8 cellular contexts compared by ENCODE assay signal in the genomic region with DNA sequence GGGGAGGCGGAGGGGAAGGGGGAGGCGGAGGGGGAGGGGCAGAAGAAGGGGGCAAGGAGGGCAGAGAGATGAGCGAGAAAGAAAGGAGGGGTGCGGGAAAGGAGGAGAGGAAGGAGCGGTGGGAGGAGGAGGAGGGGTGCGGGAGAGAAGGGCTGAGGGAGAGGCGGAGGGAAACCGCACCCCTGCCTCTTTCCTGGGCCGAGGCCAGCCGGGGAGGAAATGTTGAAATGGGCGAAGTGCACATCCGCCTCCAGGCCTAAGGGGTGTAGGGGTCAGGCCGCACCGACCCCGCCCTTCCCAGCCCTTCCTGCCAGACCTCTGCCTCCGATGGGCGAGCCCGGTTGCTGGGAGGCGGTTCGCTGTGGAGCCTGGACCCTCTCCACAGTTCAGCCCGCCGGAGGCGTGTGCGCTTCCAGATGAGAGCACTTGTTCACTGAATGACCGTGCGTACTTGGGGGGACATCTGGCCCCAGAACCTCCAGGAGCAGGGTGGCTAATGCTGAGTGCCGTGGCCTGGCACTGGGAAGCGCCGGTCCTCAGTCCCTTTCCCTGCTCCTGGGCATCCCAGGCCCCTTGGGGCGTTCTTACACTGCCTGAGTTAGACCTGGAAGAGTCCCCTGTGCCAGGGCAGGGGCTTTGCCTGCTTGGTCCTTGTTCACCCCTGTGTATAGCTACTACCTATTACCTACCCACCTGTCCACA.
DNase-seq lines count a peak whose midpoint lies in the region; ATAC-seq and TF ChIP-seq lines count a peak whose summit lies in the region.

No MANE protein-coding gene starts in this region.

- H3K9me3 Mint-ChIP-seq in activated T-helper 17 cell treated with anti-CD3 and anti-CD28 coated beads, Interleukin-2, amount 50 U/mL, for 72 hours = no peaks in the 10 kb centered on the region

- intact Hi-C loops in vagina (cut with DNase I) = loop anchor here (1.0 to 10.0 kb wide), 3 partner anchors 110 to 274 kb away; a partner anchor contains a TSS

- H3K36me3 ChIP-seq in BJ (ENCODE audit: control insufficient read depth, insufficient read depth, low read length) = no peaks in the 10 kb centered on the region
- no peaks in the 10 kb centered on the region for H3K36me3 ChIP-seq in gastroesophageal sphincter
- H3K36me3 ChIP-seq in neutrophil = peaks cover 6% of the 10 kb centered on the region
- no peaks in the 10 kb centered on the region for H3K36me3 ChIP-seq in vagina

- H3K27me3 ChIP-seq in BJ (ENCODE audit: control insufficient read depth, insufficient read depth, low read length) (peaks cover 3% of the 10 kb centered on the region), gastroesophageal sphincter (no peaks in the 10 kb centered on the region), neutrophil (no peaks in the 10 kb centered on the region), vagina (no peaks in the 10 kb centered on the region)

- POLR2A ChIA-PET in BJ (lab: Charles Lee) = no interaction called here

- no peak for DNase-seq in BJ (ENCODE audit: low read depth)
- peak; percentile 94 for DNase-seq in NOMO-1 treated with DMSO at 0.1 percent for 48 hours (lab: John Stamatoyannopoulos, UW; ENCODE audit: unreplicated experiment)
- peak in 1 of 2 donors; percentile 93 for DNase-seq in vagina (ENCODE audit: extremely low spot score in 2 of 2)

- H3K4me1 ChIP-seq in gastroesophageal sphincter (peaks cover 2 to 46% (median 23%) of the 10 kb centered on the region in 3 donors), neutrophil (ENCODE audit: control insufficient read depth in 1 of 2, insufficient read depth in 1 of 2, low read depth in 1 of 2, low read length in 1 of 2) (peaks cover 73 to 97% of the 10 kb centered on the region in 2 experiments), vagina (peaks cover 34% of the 10 kb centered on the region)

- peak overlapping the region; percentile 44 for H3K4me3 ChIP-seq in BJ (ENCODE audit: low read depth, low read length)
- peak overlapping the region; percentile 76 to 77 for H3K4me3 ChIP-seq in gastroesophageal sphincter
- peak overlapping the region; percentile 72 to 96 for H3K4me3 ChIP-seq in neutrophil (ENCODE audit: low read depth in 1 of 2, low read length in 1 of 2)
- peak overlapping the region; percentile 54 to 73 for H3K4me3 ChIP-seq in vagina

- peak; percentile 40 for ATAC-seq in GM19023 (IDR thresholded peaks at IDR 0.05; ENCODE audit: unreplicated experiment)
- ATAC-seq in HG03139 (IDR thresholded peaks at IDR 0.05; ENCODE audit: unreplicated experiment) = peak; percentile 39
- ATAC-seq in activated T-helper 17 cell treated with anti-CD3 and anti-CD28 coated beads, Interleukin-2, amount 50 U/mL, for 72 hours (replicated peaks) = peak; percentile 65
- ATAC-seq in gastroesophageal sphincter = peak; percentile 87

- H3K27ac Mint-ChIP-seq in activated T-helper 17 cell treated with anti-CD3 and anti-CD28 coated beads, Interleukin-2, amount 50 U/mL, for 72 hours = peak overlapping the region; percentile 81

- no peak for TF ChIP-seq EP300 in gastroesophageal sphincter (IDR thresholded peaks at IDR 0.05)

- whole genome bisulfite sequencing in gastroesophageal sphincter (ENCODE audit: low coverage in 1 of 2), 2 donors = 4 to 6% methylated on average over 9 to 11 of the region's 30 CpGs

- no peaks in the 10 kb centered on the region for H3K36me3 Mint-ChIP-seq in activated T-helper 17 cell treated with anti-CD3 and anti-CD28 coated beads, Interleukin-2, amount 50 U/mL, for 72 hours (ENCODE audit: low read depth)

- TF ChIP-seq POLR2A in gastroesophageal sphincter (IDR thresholded peaks at IDR 0.05) (peak in 1 of 2 donors; percentile 9), vagina (IDR thresholded peaks at IDR 0.05) (no peak)

- peak overlapping the region; percentile 93 to 98 (median 96) for H3K27ac ChIP-seq in gastroesophageal sphincter
- H3K27ac ChIP-seq in neutrophil = peak overlapping the region; percentile 100
- peak overlapping the region; percentile 96 for H3K27ac ChIP-seq in vagina

- H3K9me3 ChIP-seq in gastroesophageal sphincter (peaks cover 0 to 2% (median 0%) of the 10 kb centered on the region in 3 donors), neutrophil (no peaks in the 10 kb centered on the region), vagina (no peaks in the 10 kb centered on the region)

- H3K4me1 Mint-ChIP-seq in activated T-helper 17 cell treated with anti-CD3 and anti-CD28 coated beads, Interleukin-2, amount 50 U/mL, for 72 hours = peaks cover 13% of the 10 kb centered on the region

- TF ChIP-seq CTCF in BJ (IDR thresholded peaks at IDR 0.05; ENCODE audit: insufficient read depth, low read depth, low read length) (no peak), gastroesophageal sphincter (IDR thresholded peaks at IDR 0.05) (peak in 1 of 4 experiments; percentile 36), neutrophil (IDR thresholded peaks at IDR 0.05) (no peak), vagina (IDR thresholded peaks at IDR 0.05) (no peak)

- peak overlapping the region; percentile 79 for H3K4me3 Mint-ChIP-seq in activated T-helper 17 cell treated with anti-CD3 and anti-CD28 coated beads, Interleukin-2, amount 50 U/mL, for 72 hours

- H3K27me3 Mint-ChIP-seq in activated T-helper 17 cell treated with anti-CD3 and anti-CD28 coated beads, Interleukin-2, amount 50 U/mL, for 72 hours = no peaks in the 10 kb centered on the region

- CTCF ChIA-PET in BJ (lab: Yijun Ruan, JAX) = interaction anchor here (0.7 to 1.0 kb wide), 2 partner anchors 15 to 17 kb away, joined by 3 read pairs; no protein-coding TSS in a partner anchor
